ENCODE assay signal across 9 cellular contexts in genomic region chr15:55108858-55109518, GRCh38.
DNase-seq lines count a peak whose midpoint lies in the region; ATAC-seq, FAIRE-seq and TF ChIP-seq lines count a peak whose summit lies in the region.
"Had no signal": no experiment of that assay in that cellular context is flagged by ENCODE, and none has a peak within 500 bp of the region (broad histone marks: within the 10 kb centered on the region; RNA-seq: fewer than 3 reads in every experiment).

No MANE protein-coding gene starts in this region.

- H3K56ac ChIP-seq in H1 (replicated peaks; ENCODE audit: insufficient read length, low read depth, low read length), result no peak overlapping the region

- no peaks in the 10 kb centered on the region for H3K79me2 ChIP-seq in H1 (ENCODE audit: control insufficient read depth in 1 of 2, insufficient read depth in 2 of 2, low read length in 2 of 2)

- no peak overlapping the region for H2BK5ac ChIP-seq in H1 (ENCODE audit: low read depth, low read length)

- H3K23ac ChIP-seq in H1 (ENCODE audit: insufficient read length), result no peak overlapping the region

- H3K9me3 ChIP-seq in H1 (ENCODE audit: insufficient read depth in 2 of 2, low read depth in 1 of 2, low read length in 1 of 2), result peaks cover 6 to 24% of the 10 kb centered on the region in 2 experiments; a peak in 2 of 4 replicates

- H3K36me3 ChIP-seq in H1 (ENCODE audit: control insufficient read depth in 2 of 4, insufficient read depth in 4 of 4, low read length in 3 of 4), result no peaks in the 10 kb centered on the region

- H3K9me3 Mint-ChIP-seq in activated CD4-positive, alpha-beta T cell treated with anti-CD3 and anti-CD28 coated beads, Interleukin-2, amount 10 ng/mL, durations not matched to agents 24 days and 14 days, result no peaks in the 10 kb centered on the region
- H3K9me3 Mint-ChIP-seq in stimulated activated naive CD8-positive, alpha-beta T cell treated with anti-CD3 and anti-CD28 coated beads, Interleukin-15, amount 100 ng/mL, for 72 hours, result no peaks in the 10 kb centered on the region

- TF ChIP-seq POLR2A in H1 (IDR thresholded peaks at IDR 0.05; ENCODE audit: control extremely low read depth in 1 of 2, low read depth in 2 of 2, low read length in 2 of 2), result no peak

- no peak overlapping the region for H2BK15ac ChIP-seq in H1 (ENCODE audit: low read length)

- H3K4me2 ChIP-seq in H1 (ENCODE audit: insufficient read depth in 1 of 2, low read depth in 2 of 2, low read length in 2 of 2), result no peak overlapping the region

- H3K4me1 Mint-ChIP-seq in activated CD4-positive, alpha-beta T cell treated with anti-CD3 and anti-CD28 coated beads, Interleukin-2, amount 10 ng/mL, durations not matched to agents 24 days and 14 days, result no peaks in the 10 kb centered on the region
- no peaks in the 10 kb centered on the region for H3K4me1 Mint-ChIP-seq in stimulated activated naive CD8-positive, alpha-beta T cell treated with anti-CD3 and anti-CD28 coated beads, Interleukin-15, amount 100 ng/mL, for 72 hours

- no peaks in the 10 kb centered on the region for H3K23me2 ChIP-seq in H1 (ENCODE audit: low read depth, low read length)

- no peak overlapping the region for H2AK5ac ChIP-seq in H1 (ENCODE audit: low read depth, low read length)

- no peaks in the 10 kb centered on the region for H3K27me3 ChIP-seq in H1 (replicated peaks in 1 of 4; ENCODE audit: control insufficient read depth in 3 of 4, extremely low read depth in 1 of 4, insufficient read depth in 3 of 4, low read length in 3 of 4)

- H3K4me3 Mint-ChIP-seq in activated CD4-positive, alpha-beta T cell treated with anti-CD3 and anti-CD28 coated beads, Interleukin-2, amount 10 ng/mL, durations not matched to agents 24 days and 14 days, result no peak overlapping the region
- H3K4me3 Mint-ChIP-seq in stimulated activated naive CD8-positive, alpha-beta T cell treated with anti-CD3 and anti-CD28 coated beads, Interleukin-15, amount 100 ng/mL, for 72 hours, result no peak overlapping the region

- H3K4me1 ChIP-seq in H1 (replicated peaks in 1 of 4; ENCODE audit: control insufficient read depth in 3 of 4, insufficient read depth in 4 of 4, low read length in 3 of 4), result no peaks in the 10 kb centered on the region

- peaks cover 5% of the 10 kb centered on the region for H3K27me3 Mint-ChIP-seq in activated CD4-positive, alpha-beta T cell treated with anti-CD3 and anti-CD28 coated beads, Interleukin-2, amount 10 ng/mL, durations not matched to agents 24 days and 14 days
- no peaks in the 10 kb centered on the region for H3K27me3 Mint-ChIP-seq in stimulated activated naive CD8-positive, alpha-beta T cell treated with anti-CD3 and anti-CD28 coated beads, Interleukin-15, amount 100 ng/mL, for 72 hours

- H3K79me1 ChIP-seq in H1 (ENCODE audit: low read depth, low read length), result no peaks in the 10 kb centered on the region

- ATAC-seq in HG02642 (IDR thresholded peaks at IDR 0.05; ENCODE audit: poor library complexity, unreplicated experiment), result peak; percentile 77
- ATAC-seq in stimulated activated naive CD8-positive, alpha-beta T cell treated with anti-CD3 and anti-CD28 coated beads, Interleukin-15, amount 100 ng/mL, for 72 hours, result peak; percentile 53

- DNase-seq in NCI-H187 (lab: John Stamatoyannopoulos, UW), result peak; percentile 2 to 13
- no peak for DNase-seq in NCI-H187 treated with DMSO at 0.1 percent for 48 hours (lab: John Stamatoyannopoulos, UW)
- peak; percentile 23 for DNase-seq in NCI-H226
- DNase-seq in activated CD4-positive, alpha-beta T cell treated with anti-CD3 and anti-CD28 coated beads, Interleukin-2, amount 10 ng/mL, durations not matched to agents 24 days and 14 days, result peak; percentile 88
- peak; percentile 39 to 88 for DNase-seq in H1 (ENCODE audit: low read depth in 1 of 2, low spot score in 2 of 2)
- peak; percentile 75 for DNase-seq in midbrain (lab: John Stamatoyannopoulos, UW)
- DNase-seq in stimulated activated naive CD8-positive, alpha-beta T cell treated with anti-CD3 and anti-CD28 coated beads, Interleukin-15, amount 100 ng/mL, for 72 hours, result peak; percentile 47 to 55

- peak; percentile 62 to 77 (median 67) for TF ChIP-seq CTCF in H1 (IDR thresholded peaks at IDR 0.05; ENCODE audit: control extremely low read depth in 1 of 3, insufficient read depth in 1 of 3, low read depth in 1 of 3, low read length in 3 of 3)

- H3K14ac ChIP-seq in H1 (ENCODE audit: insufficient read length), result no peak overlapping the region

- WGBS in H1 (ENCODE audit: extremely low coverage in 1 of 2, insufficient coverage in 1 of 2, insufficient read length in 1 of 2, insufficient replicate concordance in 2 of 2, low coverage in 1 of 2, low lambda C conversion rate in 2 of 2, missing lambda C conversion rate in 1 of 2), 2 experiments, result 40% methylated on average over 8 of the region's 9 CpGs; no CpG with 5 or more reads in 1 of the 2 experiments

- no peaks in the 10 kb centered on the region for H4K20me1 ChIP-seq in H1 (replicated peaks in 1 of 2; ENCODE audit: control insufficient read depth in 1 of 2, insufficient read depth in 2 of 2, low read length in 2 of 2)

- FAIRE-seq in H1 (lab: Jason Lieb, UNC), result no peak
- FAIRE-seq: islet of Langerhans had no signal

- CTCF ChIA-PET in H1 (lab: Charles Lee; ENCODE audit: partially characterized antibody), result interaction anchor here (0.6 to 3.2 kb wide), 26 partner anchors 9 to 1296 kb away, joined by 3 to 12 read pairs (median 4); no protein-coding TSS in a partner anchor

- POLR2A ChIA-PET in H1 (lab: Charles Lee; ENCODE audit: partially characterized antibody), result interaction anchor here (0.6 kb wide), 1 partner anchor 1077 kb away, joined by 3 read pairs; no protein-coding TSS in a partner anchor

- H3K27ac Mint-ChIP-seq in activated CD4-positive, alpha-beta T cell treated with anti-CD3 and anti-CD28 coated beads, Interleukin-2, amount 10 ng/mL, durations not matched to agents 24 days and 14 days, result no peak overlapping the region
- H3K27ac Mint-ChIP-seq in stimulated activated naive CD8-positive, alpha-beta T cell treated with anti-CD3 and anti-CD28 coated beads, Interleukin-15, amount 100 ng/mL, for 72 hours, result no peak overlapping the region

- TF ChIP-seq RAD21 in H1 (IDR thresholded peaks at IDR 0.05 in 1 of 2, conservative IDR thresholded peaks at IDR 0.05 in 1 of 2; ENCODE audit: low read depth in 2 of 2, low read length in 2 of 2), result peak; percentile 67 to 79

- no peak overlapping the region for H2AFZ ChIP-seq in H1 (ENCODE audit: low read length)

- H3K9ac ChIP-seq in H1 (replicated peaks in 1 of 4; ENCODE audit: extremely low read depth in 1 of 4, low read depth in 3 of 4, low read length in 3 of 4), result no peak overlapping the region

- no peak overlapping the region for H3K4me3 ChIP-seq in H1 (ENCODE audit: extremely low read depth in 1 of 4, insufficient read depth in 2 of 4, low read depth in 3 of 4, low read length in 4 of 4)

- no peak overlapping the region for H4K5ac ChIP-seq in H1 (ENCODE audit: insufficient read length, low read depth, low read length)

- H2BK120ac ChIP-seq in H1 (replicated peaks; ENCODE audit: low read depth, low read length), result no peak overlapping the region

- H3K4ac ChIP-seq in H1 (replicated peaks; ENCODE audit: insufficient read length, low read depth, low read length), result no peak overlapping the region

- intact Hi-C loops in activated CD4-positive, alpha-beta T cell treated with anti-CD3 and anti-CD28 coated beads, Interleukin-2, amount 10 ng/mL, durations not matched to agents 24 days and 14 days (cut with micrococcal nuclease), result loop anchor here (10.0 kb wide), 1 partner anchor 1024 kb away; no protein-coding TSS in a partner anchor

- no peak overlapping the region for H3K27ac ChIP-seq in H1 (ENCODE audit: low read depth, low read length)

- no peak overlapping the region for H3K18ac ChIP-seq in H1 (ENCODE audit: extremely low read depth, low read length)

- H3K36me3 Mint-ChIP-seq in activated CD4-positive, alpha-beta T cell treated with anti-CD3 and anti-CD28 coated beads, Interleukin-2, amount 10 ng/mL, durations not matched to agents 24 days and 14 days (ENCODE audit: low read depth), result no peaks in the 10 kb centered on the region

- no peak overlapping the region for H2BK20ac ChIP-seq in H1 (ENCODE audit: low read length)

- no peak for TF ChIP-seq EP300 in H1 (IDR thresholded peaks at IDR 0.05; ENCODE audit: borderline replicate concordance in 1 of 2, low read depth in 2 of 2, low read length in 2 of 2)

- H4K8ac ChIP-seq in H1 (ENCODE audit: extremely low read depth, insufficient read depth, low read length), result no peak overlapping the region

- H2BK12ac ChIP-seq in H1 (ENCODE audit: low read depth, low read length), result no peak overlapping the region

- no peak overlapping the region for H4K91ac ChIP-seq in H1 (replicated peaks; ENCODE audit: insufficient read length, low read length)

TF ChIP-seq in H1, 55 proteins besides CTCF, POLR2A, EP300 and RAD21:
- TF ChIP-seq SAP30 (IDR thresholded peaks at IDR 0.05; ENCODE audit: insufficient read depth, insufficient replicate concordance, low read length) (no peak), ASH2L (IDR thresholded peaks at IDR 0.05; ENCODE audit: low read length) (no peak), CBX5 (IDR thresholded peaks at IDR 0.05; ENCODE audit: low read depth, low read length) (no peak), SUZ12 (IDR thresholded peaks at IDR 0.05; ENCODE audit: low read length) (no peak), USF2 (IDR thresholded peaks at IDR 0.05; ENCODE audit: low read length) (no peak)
